ENCODE assay signal across 8 cellular contexts in the genomic region with DNA sequence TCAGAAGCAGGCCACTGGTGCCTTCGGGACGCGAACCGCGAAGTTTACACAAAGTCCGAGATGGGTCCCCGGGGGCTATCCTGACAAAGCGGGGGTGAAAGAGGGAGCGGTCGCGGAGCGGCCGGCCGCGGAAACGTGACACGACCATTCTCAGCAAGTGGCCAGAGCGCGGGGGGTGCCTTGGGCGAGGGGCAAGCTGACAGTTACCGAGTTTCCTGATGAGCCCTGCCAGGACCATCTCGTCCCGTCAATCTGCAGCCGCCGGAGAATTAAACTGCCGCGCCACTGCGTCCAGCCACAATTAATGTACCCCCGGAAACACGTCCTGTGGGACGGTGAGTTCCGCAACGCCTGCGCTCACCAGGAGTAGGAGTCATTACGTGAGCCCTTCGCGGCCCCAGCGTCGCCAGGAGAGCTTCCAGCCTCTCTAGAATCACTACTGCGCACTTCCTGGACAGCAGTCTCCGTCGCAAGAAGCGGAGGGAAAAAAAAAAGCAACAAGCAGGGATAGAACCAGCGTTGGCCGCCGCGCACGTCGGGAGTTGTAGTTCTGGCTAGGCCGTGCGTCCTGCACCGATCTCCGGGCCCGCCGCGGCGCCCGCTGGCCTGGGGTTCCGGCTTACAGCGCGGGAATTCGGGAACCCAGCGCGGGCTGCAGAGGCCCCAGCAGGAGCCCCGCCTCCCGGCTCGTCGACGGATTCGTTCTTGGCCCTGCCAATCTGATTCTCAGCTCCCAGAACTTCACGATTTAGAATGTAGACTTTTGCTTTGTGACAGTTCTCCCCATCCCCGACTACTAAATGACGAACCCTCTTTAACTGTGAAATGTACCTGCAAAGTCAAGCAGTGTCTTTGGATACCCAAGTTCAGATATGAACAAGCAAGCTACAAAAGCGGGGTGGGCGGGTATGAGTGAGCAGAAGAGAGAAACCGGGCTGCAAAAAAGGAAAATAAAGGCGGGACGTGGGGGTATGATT. TPM values are rescaled to one million over a fixed set of nuclear protein-coding genes. Genes with fewer than 3 reads are reported as not detected.
DNase-seq lines count a peak whose midpoint lies in the region; ATAC-seq and TF ChIP-seq lines count a peak whose summit lies in the region.

A gene with protein sequence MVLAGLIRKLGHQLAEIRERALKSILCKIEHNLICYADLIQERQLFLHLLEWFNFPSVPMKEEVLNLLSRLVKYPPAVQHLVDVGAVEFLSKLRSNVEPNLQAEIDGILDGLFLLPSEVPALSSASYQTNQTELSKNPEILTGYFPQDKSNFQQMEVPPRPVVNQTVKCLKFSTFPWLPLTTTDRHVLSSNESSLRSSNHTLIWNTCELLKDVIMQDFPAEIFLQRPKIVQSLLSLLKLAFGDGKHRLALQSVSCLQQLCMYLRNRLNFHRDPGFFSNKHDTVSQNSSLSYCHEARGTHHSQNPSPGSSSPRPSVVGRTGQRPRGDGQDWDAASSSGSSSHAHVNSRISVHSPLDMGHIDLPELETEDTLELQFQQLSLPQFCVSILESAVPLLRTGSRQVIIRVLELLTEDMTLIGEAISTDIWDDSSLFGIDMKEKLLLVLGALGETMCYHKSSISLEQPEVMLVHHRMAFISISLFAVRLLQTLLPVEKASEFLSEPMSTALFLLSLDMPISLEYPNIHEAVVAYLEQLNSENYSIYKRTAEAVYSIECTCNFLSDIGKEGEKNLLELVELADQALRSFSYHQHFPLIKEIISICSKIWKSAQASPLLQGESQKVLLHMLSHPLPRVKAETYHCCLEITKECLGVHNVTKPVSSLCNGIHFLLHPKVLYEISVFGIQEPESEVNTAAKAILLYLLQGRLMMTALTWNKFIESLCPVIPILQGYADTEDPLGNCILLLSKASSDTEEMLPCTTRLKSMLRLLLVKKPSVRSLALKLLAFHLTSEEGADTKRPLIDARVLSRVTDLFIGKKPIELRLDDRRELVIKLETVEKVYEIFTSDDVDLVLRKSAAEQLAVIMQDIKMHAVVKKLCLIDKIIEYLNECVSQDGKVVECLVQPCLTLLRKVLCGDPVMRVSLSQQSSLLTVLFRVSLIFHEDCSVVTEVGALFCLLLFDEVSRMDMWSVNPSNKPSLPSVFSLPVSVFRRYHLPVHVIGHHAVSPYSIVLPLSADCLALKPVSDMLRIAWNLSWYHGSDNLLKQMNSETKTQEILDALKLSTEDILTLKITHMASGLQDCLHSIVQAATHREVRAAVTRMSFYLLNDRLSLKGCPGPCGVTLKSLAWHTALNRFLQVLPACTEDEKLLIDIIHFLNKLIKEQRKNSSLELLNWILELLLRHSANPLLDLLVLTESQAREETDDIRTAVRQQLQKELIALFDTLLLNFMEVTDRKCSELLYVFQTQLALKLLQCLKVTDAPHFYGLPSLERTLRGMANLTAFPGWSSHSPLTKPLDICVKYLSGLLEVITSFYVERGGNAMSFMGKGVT (N-terminal part only) (minus strand): TSS at position 267 of the 977 bp plus-strand sequence. CDS start 29 bp downstream, at position 238.

- ATAC-seq in CD8-positive, alpha-beta T cell, result peak; percentile 92
- peak; percentile 93 for ATAC-seq in GM19468 (IDR thresholded peaks at IDR 0.05; ENCODE audit: extremely low read depth, unreplicated experiment)

- H3K36me3 ChIP-seq in CD8-positive, alpha-beta T cell (ENCODE audit: insufficient read depth, low read length), result no peaks in the 10 kb centered on the region

- DNase-seq in CD8-positive, alpha-beta T cell, result peak; percentile 83 to 95 (median 89)
- DNase-seq in HS-5 (ENCODE audit: low read depth) (peak; percentile 71), lung microvascular endothelial cell (ENCODE audit: low read depth in 2 of 2) (peak; percentile 96 to 97)
- peak; percentile 83 for DNase-seq in NK-92 treated with Interleukin-12 subunit alpha and Interleukin-12 subunit beta, amount 100 ng/mL, for 24 hours (lab: John Stamatoyannopoulos, UW)
- DNase-seq in activated CD8-positive, alpha-beta memory T cell treated with anti-CD3 and anti-CD28 coated beads for 24 hours, result peak; percentile 98
- DNase-seq in effector CD8-positive, alpha-beta T cell (lab: John Stamatoyannopoulos, UW), result peak; percentile 82
- peak; percentile 82 to 88 (median 84) for DNase-seq in stimulated activated CD4-positive, alpha-beta T cell treated with anti-CD3 and anti-CD28 coated beads, TNF-alpha, amount 100 ng/mL, for 48 hours (ENCODE audit: low read depth in 3 of 3)

- H3K9me3 ChIP-seq in CD8-positive, alpha-beta T cell (ENCODE audit: low read length), result no peaks in the 10 kb centered on the region

- peaks cover 35% of the 10 kb centered on the region for H3K36me3 Mint-ChIP-seq in CD8-positive, alpha-beta T cell

- H3K4me1 Mint-ChIP-seq in CD8-positive, alpha-beta T cell (ENCODE audit: low read depth), result peaks cover 32% of the 10 kb centered on the region

- no peaks in the 10 kb centered on the region for H3K9me3 Mint-ChIP-seq in CD8-positive, alpha-beta T cell

- intact Hi-C loops in CD8-positive, alpha-beta T cell (cut with DNase I, micrococcal nuclease), result loop anchor here (1.0 kb wide), 2 partner anchors 1490 to 1493 kb away; a partner anchor contains a TSS

- H3K4me3 Mint-ChIP-seq in CD8-positive, alpha-beta T cell, result peak within 1 kb of the TSS; percentile 97

- H3K27me3 ChIP-seq in CD8-positive, alpha-beta T cell (ENCODE audit: insufficient read depth, low read length), result no peaks in the 10 kb centered on the region

- H3K27ac Mint-ChIP-seq in CD8-positive, alpha-beta T cell, result peak within 1 kb of the TSS; percentile 99

- no peak for TF ChIP-seq CTCF in CD8-positive, alpha-beta T cell (IDR thresholded peaks at IDR 0.05)

- POLR2A ChIA-PET in CD8-positive, alpha-beta T cell (lab: Charles Lee), result interaction anchor here (0.6 to 1.8 kb wide), 3 partner anchors 11 to 1501 kb away, joined by 3 to 6 read pairs (median 3); no protein-coding TSS in a partner anchor

- H3K4me3 ChIP-seq in CD8-positive, alpha-beta T cell (ENCODE audit: low read depth, low read length), result peak within 1 kb of the TSS; percentile 89

- H3K4me1 ChIP-seq in CD8-positive, alpha-beta T cell (ENCODE audit: insufficient read depth, low read length), result no peaks in the 10 kb centered on the region

- peak within 1 kb of the TSS; percentile 76 for H3K27ac ChIP-seq in CD8-positive, alpha-beta T cell (ENCODE audit: low read depth, low read length)

- peaks cover 3% of the 10 kb centered on the region for H3K27me3 Mint-ChIP-seq in CD8-positive, alpha-beta T cell (ENCODE audit: low read depth)

- CTCF ChIA-PET in CD8-positive, alpha-beta T cell (lab: Charles Lee), result interaction anchor here (1.3 kb wide), 1 partner anchor 10 kb away, joined by 5 read pairs; no protein-coding TSS in a partner anchor

RNA-seq across cellular contexts. Expression of the gene that starts here (rescaled TPM):
- 10 to 100 TPM; 20.2 to 21.9 TPM for total RNA-seq in CD8-positive, alpha-beta T cell
- 12.0 and 14.7 TPM in 2 replicates for total RNA-seq in lung microvascular endothelial cell

Comparison
In these comparisons a context has a peak if more than half of its experiments do, and no peak if none do; other contexts are left out.
1. Peak in every context shown above with its lines: DNase-seq, ATAC-seq, H3K4me3 ChIP-seq and H3K27ac ChIP-seq.